ENCODE assay signal across 8 cellular contexts in the genomic region with DNA sequence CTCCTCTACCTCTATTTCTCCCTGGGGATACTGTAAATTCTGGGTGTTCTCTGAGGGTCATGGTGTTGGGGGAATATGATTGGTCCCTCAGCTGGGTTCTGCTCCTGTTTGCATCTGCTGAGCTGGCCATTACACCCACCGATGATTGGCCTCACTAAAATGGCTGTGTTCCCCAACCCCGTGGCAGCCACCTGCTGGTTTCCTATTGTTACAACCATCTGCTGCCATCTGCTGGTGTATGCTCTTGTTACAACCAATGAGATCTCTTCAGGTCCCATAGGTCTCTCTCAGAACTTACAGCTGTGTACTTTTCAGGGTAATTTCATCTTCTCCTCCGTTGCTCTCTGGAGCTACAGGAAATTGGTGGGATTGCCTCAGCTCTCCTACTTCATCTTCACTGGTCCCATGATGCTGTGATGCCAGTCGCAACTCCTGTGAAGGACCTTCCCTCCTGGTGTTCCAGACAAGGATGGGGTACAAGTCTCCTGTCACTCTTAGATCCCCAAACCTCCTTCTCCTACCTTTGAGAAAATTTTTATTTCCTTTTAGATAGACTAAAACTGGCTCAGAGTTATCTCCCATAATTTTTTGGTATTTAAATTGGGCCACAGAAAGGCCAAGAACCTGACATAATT.
DNase-seq lines count a peak whose midpoint lies in the region; ATAC-seq and TF ChIP-seq lines count a peak whose summit lies in the region.

No MANE protein-coding gene starts in this region.

- H3K4me3 ChIP-seq in IMR-90 (ENCODE audit: insufficient read depth, low read depth, low read length) (no peak overlapping the region), OCI-LY3 (ENCODE audit: low read length) (peak overlapping the region; percentile 54; the same call in 1 of the 2 replicates)
- no peak overlapping the region for H3K4me3 ChIP-seq in naive thymus-derived CD4-positive, alpha-beta T cell (ENCODE audit: low read length)

- no peak overlapping the region for H4K8ac ChIP-seq in IMR-90 (ENCODE audit: low read depth in 2 of 2, low read length in 2 of 2)

- no peak overlapping the region for H2BK5ac ChIP-seq in IMR-90 (ENCODE audit: low read depth, low read length, poor library complexity, severe bottlenecking)

- no peak overlapping the region for H3K56ac ChIP-seq in IMR-90 (ENCODE audit: extremely low read depth, insufficient read depth, low read length)

- intact Hi-C loops in IMR-90 (cut with micrococcal nuclease), result loop anchor here (1.0 to 10.0 kb wide), 7 partner anchors 133 to 872 kb away; partner anchors contain the start of gene GPR85
- intact Hi-C loops in naive thymus-derived CD4-positive, alpha-beta T cell (cut with micrococcal nuclease), result loop anchor here (1.0 to 10.0 kb wide), 5 partner anchors 263 to 1681 kb away; no protein-coding TSS in a partner anchor

- 22% methylated on average over 4 of the region's 4 CpGs; no CpG with 5 or more reads in 1 of the 2 experiments for WGBS in IMR-90 (ENCODE audit: extremely low coverage in 2 of 2, insufficient read length in 1 of 2), 2 experiments

- peak; percentile 97 for TF ChIP-seq CTCF in IMR-90 (conservative IDR thresholded peaks at IDR 0.05; ENCODE audit: low read depth, low read length)
- TF ChIP-seq CTCF in OCI-LY3 (IDR thresholded peaks at IDR 0.05; ENCODE audit: low read depth, low read length), result peak; percentile 93

- no peak; the same call in 1 of the 2 replicates for TF ChIP-seq POLR2A in IMR-90 (IDR thresholded peaks at IDR 0.05; ENCODE audit: low read depth, low read length)
- TF ChIP-seq POLR2A in erythroblast (IDR thresholded peaks at IDR 0.05; ENCODE audit: low read length), result no peak

- peaks cover 0 to 7% (median 3%) of the 10 kb centered on the region in 5 donors for H3K27me3 Mint-ChIP-seq in naive thymus-derived CD4-positive, alpha-beta T cell

- H3K79me2 ChIP-seq in OCI-LY3 (ENCODE audit: low read length), result no peaks in the 10 kb centered on the region

- H3K4me1 Mint-ChIP-seq in naive thymus-derived CD4-positive, alpha-beta T cell, result peaks cover 3 to 5% (median 4%) of the 10 kb centered on the region in 7 donors
- peaks cover 6% of the 10 kb centered on the region for H3K4me1 Mint-ChIP-seq in stimulated activated effector memory CD8-positive, alpha-beta T cell treated with anti-CD3 and anti-CD28 coated beads, Interleukin-12 subunit alpha, Interleukin-12 subunit beta, amount 100 ng/mL, for 72 hours

- no peaks in the 10 kb centered on the region for H3K9me1 ChIP-seq in IMR-90 (ENCODE audit: insufficient read depth, low read length)

- H3K36me3 ChIP-seq in IMR-90 (ENCODE audit: control insufficient read depth, insufficient read depth, low read length), result no peaks in the 10 kb centered on the region
- H3K36me3 ChIP-seq in OCI-LY3 (replicated peaks; ENCODE audit: low read depth, low read length), result no peaks in the 10 kb centered on the region
- no peaks in the 10 kb centered on the region for H3K36me3 ChIP-seq in naive thymus-derived CD4-positive, alpha-beta T cell (ENCODE audit: control insufficient read depth in 2 of 3, insufficient read depth in 3 of 3, low read length in 3 of 3)

- in situ Hi-C loops in IMR-90 (cut with MboI; ENCODE audit: low sequenced_read_pairs), result loop anchor here (5.0 to 25.0 kb wide), 3 partner anchors 260 to 885 kb away; no protein-coding TSS in a partner anchor

- no peak overlapping the region for H4K5ac ChIP-seq in IMR-90 (ENCODE audit: low read depth, low read length)

- dilution Hi-C loops in IMR-90 (cut with HindIII; ENCODE audit: low sequenced_read_pairs, unreplicated experiment), result no loop called here

- H2BK120ac ChIP-seq in IMR-90 (ENCODE audit: low read depth, low read length), result no peak overlapping the region

- H3K27me3 ChIP-seq in IMR-90 (ENCODE audit: control insufficient read depth, insufficient read depth, low read length), result no peaks in the 10 kb centered on the region
- no peaks in the 10 kb centered on the region for H3K27me3 ChIP-seq in OCI-LY3 (ENCODE audit: low read depth, low read length)
- no peaks in the 10 kb centered on the region for H3K27me3 ChIP-seq in naive thymus-derived CD4-positive, alpha-beta T cell (ENCODE audit: control insufficient read depth in 2 of 2, insufficient read depth in 2 of 2, low read length in 2 of 2)

- no peaks in the 10 kb centered on the region for H3K9me3 Mint-ChIP-seq in naive thymus-derived CD4-positive, alpha-beta T cell
- no peaks in the 10 kb centered on the region for H3K9me3 Mint-ChIP-seq in stimulated activated effector memory CD8-positive, alpha-beta T cell treated with anti-CD3 and anti-CD28 coated beads, Interleukin-12 subunit alpha, Interleukin-12 subunit beta, amount 100 ng/mL, for 72 hours

- H3K4ac ChIP-seq in IMR-90 (ENCODE audit: low read depth, low read length), result no peak overlapping the region

- CTCF ChIA-PET in IMR-90 (lab: Yijun Ruan, JAX), result interaction anchor here (0.6 to 1.6 kb wide), 9 partner anchors 14 to 878 kb away, joined by 3 to 13 read pairs (median 4); no protein-coding TSS in a partner anchor
- CTCF ChIA-PET in naive thymus-derived CD4-positive, alpha-beta T cell (lab: Charles Lee), result interaction anchor here (0.5 to 1.9 kb wide), 9 partner anchors 10 to 1682 kb away, joined by 3 to 5 read pairs (median 3); no protein-coding TSS in a partner anchor

- H2BK15ac ChIP-seq in IMR-90 (ENCODE audit: low read depth, low read length), result no peak overlapping the region

- no peaks in the 10 kb centered on the region for H3K36me3 Mint-ChIP-seq in naive thymus-derived CD4-positive, alpha-beta T cell
- H3K36me3 Mint-ChIP-seq in stimulated activated effector memory CD8-positive, alpha-beta T cell treated with anti-CD3 and anti-CD28 coated beads, Interleukin-12 subunit alpha, Interleukin-12 subunit beta, amount 100 ng/mL, for 72 hours, result no peaks in the 10 kb centered on the region

- H2AK9ac ChIP-seq in IMR-90 (replicated peaks; ENCODE audit: low read depth, low read length, poor library complexity), result no peak overlapping the region

- no peak overlapping the region for H2AK5ac ChIP-seq in IMR-90 (ENCODE audit: low read depth, low read length)

- H4K91ac ChIP-seq in IMR-90 (ENCODE audit: insufficient read depth, low read depth, low read length), result no peak overlapping the region

- H2AFZ ChIP-seq in IMR-90 (replicated peaks; ENCODE audit: low read length, poor library complexity) (peak overlapping the region; percentile 74), OCI-LY3 (ENCODE audit: low read depth, low read length) (peak overlapping the region; percentile 100)

- H3K4me1 ChIP-seq in IMR-90 (ENCODE audit: control insufficient read depth, insufficient read depth, low read length) (no peaks in the 10 kb centered on the region), OCI-LY3 (ENCODE audit: low read length) (peaks cover 3% of the 10 kb centered on the region; the same call in 1 of the 2 replicates)
- no peaks in the 10 kb centered on the region for H3K4me1 ChIP-seq in naive thymus-derived CD4-positive, alpha-beta T cell (ENCODE audit: control insufficient read depth in 2 of 2, insufficient read depth in 2 of 2, low read length in 2 of 2)

- peak overlapping the region in 7 of 10 donors; percentile 33 to 65 (median 52) for H3K4me3 Mint-ChIP-seq in naive thymus-derived CD4-positive, alpha-beta T cell
- H3K4me3 Mint-ChIP-seq in stimulated activated effector memory CD8-positive, alpha-beta T cell treated with anti-CD3 and anti-CD28 coated beads, Interleukin-12 subunit alpha, Interleukin-12 subunit beta, amount 100 ng/mL, for 72 hours, result no peak overlapping the region

- H3K4me2 ChIP-seq in IMR-90 (ENCODE audit: low read depth, low read length) (no peak overlapping the region), OCI-LY3 (ENCODE audit: low read length) (peak overlapping the region; percentile 76)

- H4K20me1 ChIP-seq in IMR-90 (ENCODE audit: insufficient read depth, low read length), result no peaks in the 10 kb centered on the region
- no peaks in the 10 kb centered on the region for H4K20me1 ChIP-seq in OCI-LY3 (ENCODE audit: insufficient read depth, low read length)

- POLR2A ChIA-PET in IMR-90 (lab: Charles Lee; ENCODE audit: unreplicated experiment), result no interaction called here
- POLR2A ChIA-PET in naive thymus-derived CD4-positive, alpha-beta T cell (lab: Charles Lee), result no interaction called here

- H3K14ac ChIP-seq in IMR-90 (replicated peaks; ENCODE audit: low read depth, low read length), result no peak overlapping the region

- H3K18ac ChIP-seq in IMR-90 (ENCODE audit: low read depth, low read length), result no peak overlapping the region

- no peak overlapping the region for H2BK20ac ChIP-seq in IMR-90 (ENCODE audit: low read depth, low read length)

- TF ChIP-seq RAD21 in IMR-90 (IDR thresholded peaks at IDR 0.05; ENCODE audit: low read length), result peak; percentile 93

- no peak overlapping the region for H3K23ac ChIP-seq in IMR-90 (ENCODE audit: low read depth, low read length)

- BruUV-seq in IMR-90 (replicated peaks; lab: Mats Ljungman, UMichigan), result no TSS peak

- H3K9me3 ChIP-seq in IMR-90 (ENCODE audit: control insufficient read depth, insufficient read depth, low read length) (no peaks in the 10 kb centered on the region), OCI-LY3 (ENCODE audit: insufficient read depth, low read length) (no peaks in the 10 kb centered on the region)
- H3K9me3 ChIP-seq in naive thymus-derived CD4-positive, alpha-beta T cell (ENCODE audit: control insufficient read depth in 2 of 3, low read length in 3 of 3), result no peaks in the 10 kb centered on the region

- ATAC-seq in GM21717 (IDR thresholded peaks at IDR 0.05; ENCODE audit: unreplicated experiment) (peak; percentile 100), IMR-90 (ENCODE audit: low read depth) (peak; percentile 97)
- peak; percentile 95 for ATAC-seq in naive thymus-derived CD4-positive, alpha-beta T cell
- peak; percentile 94 for ATAC-seq in stimulated activated effector memory CD8-positive, alpha-beta T cell treated with anti-CD3 and anti-CD28 coated beads, Interleukin-12 subunit alpha, Interleukin-12 subunit beta, amount 100 ng/mL, for 72 hours

- DNase-seq in DMS53 treated with DMSO at 0.1 percent for 48 hours (lab: John Stamatoyannopoulos, UW; ENCODE audit: unreplicated experiment) (peak; percentile 92), IMR-90 (peak; percentile 82), erythroblast (lab: John Stamatoyannopoulos, UW) (peak; percentile 78 to 83)
- DNase-seq in activated CD8-positive, alpha-beta memory T cell treated with anti-CD3 and anti-CD28 coated beads, Interleukin-2, amount 50 U/mL, for 48 hours, result peak; percentile 81
- peak; percentile 26 to 73 (median 64) for DNase-seq in naive thymus-derived CD4-positive, alpha-beta T cell
- peak; percentile 56 to 85 for DNase-seq in stimulated activated effector memory CD8-positive, alpha-beta T cell treated with anti-CD3 and anti-CD28 coated beads, Interleukin-12 subunit alpha, Interleukin-12 subunit beta, amount 100 ng/mL, for 72 hours (ENCODE audit: low spot score in 2 of 2)

- no peaks in the 10 kb centered on the region for H3K79me1 ChIP-seq in IMR-90 (ENCODE audit: low read depth in 1 of 2, low read length in 2 of 2)

- peak overlapping the region in 1 of 9 donors; percentile 72 for H3K27ac Mint-ChIP-seq in naive thymus-derived CD4-positive, alpha-beta T cell
- no peak overlapping the region for H3K27ac Mint-ChIP-seq in stimulated activated effector memory CD8-positive, alpha-beta T cell treated with anti-CD3 and anti-CD28 coated beads, Interleukin-12 subunit alpha, Interleukin-12 subunit beta, amount 100 ng/mL, for 72 hours

- H3K27ac ChIP-seq in IMR-90 (ENCODE audit: insufficient read depth, low read length), result no peak overlapping the region
- no peak overlapping the region for H3K27ac ChIP-seq in OCI-LY3 (ENCODE audit: low read length)
- H3K27ac ChIP-seq in naive thymus-derived CD4-positive, alpha-beta T cell (ENCODE audit: low read depth, low read length), result no peak overlapping the region

- H3K9ac ChIP-seq in IMR-90 (ENCODE audit: low read depth, low read length) (no peak overlapping the region), OCI-LY3 (ENCODE audit: low read length) (no peak overlapping the region)
